Comparison of ENCODE assay signal across 8 cellular contexts in genomic region chr5:98796197-98796972, GRCh38. TPM values are rescaled to one million over a fixed set of nuclear protein-coding genes. Genes with fewer than 3 reads are reported as not detected.
DNase-seq lines count a peak whose midpoint lies in the region; ATAC-seq, FAIRE-seq and TF ChIP-seq lines count a peak whose summit lies in the region.

No MANE protein-coding gene starts in this region.

- peak; percentile 58 for DNase-seq in G401 (ENCODE audit: low spot score)
- peak; percentile 58 for DNase-seq in HEK293T (ENCODE audit: extremely low spot score)
- peak; percentile 44 for DNase-seq in MM.1S
- DNase-seq in activated CD4-positive, alpha-beta T cell treated with anti-CD3 and anti-CD28 coated beads for 4 hours = peak; percentile 27 to 75
- peak; percentile 67 for DNase-seq in endothelial cell (ENCODE audit: low spot score)
- peak; percentile 54 for DNase-seq in naive B cell
- peak; percentile 59 for DNase-seq in urothelium cell line (ENCODE audit: low spot score)

- H3K4me1 Mint-ChIP-seq in endothelial cell (ENCODE audit: unreplicated experiment) = peaks cover 20% of the 10 kb centered on the region
- H3K4me1 Mint-ChIP-seq in naive B cell = peaks cover 0 to 6% (median under 1%) of the 10 kb centered on the region in 3 donors

- no peak overlapping the region for H3K4me2 ChIP-seq in MM.1S (ENCODE audit: low read depth, low read length)

- peak; percentile 37 to 72 for ATAC-seq in naive B cell (ENCODE audit: low read depth in 2 of 2)

- no peak overlapping the region for H3K4me3 ChIP-seq in MM.1S (ENCODE audit: low read length)

- TF ChIP-seq CTCF in MM.1S (IDR thresholded peaks at IDR 0.05; ENCODE audit: low read length) (peak; percentile 78), endothelial cell (IDR thresholded peaks at IDR 0.05; ENCODE audit: unreplicated experiment) (peak; percentile 61)

- H3K79me2 ChIP-seq in MM.1S (ENCODE audit: low read length) = no peaks in the 10 kb centered on the region

- no peaks in the 10 kb centered on the region for H3K36me3 ChIP-seq in MM.1S (replicated peaks; ENCODE audit: insufficient read depth, low read length)

- H3K4me1 ChIP-seq in MM.1S (ENCODE audit: low read length) = no peaks in the 10 kb centered on the region

- CTCF ChIA-PET in HEK293T (lab: Yijun Ruan, JAX) = interaction anchor here (0.6 to 4.6 kb wide), 16 partner anchors 8 to 1707 kb away, joined by 3 to 56 read pairs (median 3); no protein-coding TSS in a partner anchor

- H3K9me3 Mint-ChIP-seq in endothelial cell (ENCODE audit: unreplicated experiment) (no peaks in the 10 kb centered on the region), naive B cell (no peaks in the 10 kb centered on the region)

- H3K27me3 Mint-ChIP-seq in endothelial cell (ENCODE audit: unreplicated experiment) = peaks cover 1% of the 10 kb centered on the region
- H3K27me3 Mint-ChIP-seq in naive B cell = peaks cover 0 to 2% (median 0%) of the 10 kb centered on the region in 3 donors

- H3K27ac Mint-ChIP-seq in endothelial cell (ENCODE audit: unreplicated experiment) (no peak overlapping the region), naive B cell (no peak overlapping the region)

- H2AFZ ChIP-seq in MM.1S (ENCODE audit: low read length) = no peak overlapping the region

- H3K9me2 ChIP-seq in MM.1S (replicated peaks; ENCODE audit: insufficient read depth, low read length) = no peaks in the 10 kb centered on the region

- FAIRE-seq in A204.1 (lab: Jason Lieb, UNC) = peak; percentile 74
- FAIRE-seq in urothelium cell line (lab: Jason Lieb, UNC) = no peak

- no peaks in the 10 kb centered on the region for H3F3A ChIP-seq in MM.1S (ENCODE audit: insufficient read depth, low read length)

- no peaks in the 10 kb centered on the region for H4K20me1 ChIP-seq in MM.1S (ENCODE audit: insufficient read depth, low read length)

- H3K27me3 ChIP-seq in MM.1S (replicated peaks; ENCODE audit: insufficient read depth, low read length) = no peaks in the 10 kb centered on the region

- H3K36me3 Mint-ChIP-seq in endothelial cell (ENCODE audit: low read depth, unreplicated experiment) (peaks cover 11% of the 10 kb centered on the region), naive B cell (peaks cover 6 to 8% of the 10 kb centered on the region in 2 donors)

- H3K9me3 ChIP-seq in MM.1S (replicated peaks; ENCODE audit: insufficient read depth, low read length) = no peaks in the 10 kb centered on the region

- H3K4me3 Mint-ChIP-seq in endothelial cell (ENCODE audit: unreplicated experiment) (no peak overlapping the region), naive B cell (no peak overlapping the region)

- in situ Hi-C loops in G401 (cut with HindIII; ENCODE audit: low sequenced_read_pairs) = no loop called here

- no peak overlapping the region for H3K9ac ChIP-seq in MM.1S (ENCODE audit: low read length)

- no peak overlapping the region for H3K27ac ChIP-seq in MM.1S (ENCODE audit: low read length)

- POLR2A ChIA-PET in HEK293T (lab: Yijun Ruan, JAX) = interaction anchor here (1.0 to 1.8 kb wide), 2 partner anchors 22 to 27 kb away, joined by 3 to 7 read pairs; no protein-coding TSS in a partner anchor

TF ChIP-seq in HEK293T, 16 proteins besides CTCF, POLR2A, EP300 and RAD21:
- TF ChIP-seq NFRKB (IDR thresholded peaks at IDR 0.05) (no peak), FOXM1 (IDR thresholded peaks at IDR 0.05; ENCODE audit: borderline replicate concordance) (no peak), BHLHE40 (IDR thresholded peaks at IDR 0.05; ENCODE audit: borderline replicate concordance) (no peak), ARNT (IDR thresholded peaks at IDR 0.05) (no peak), FOXA1 (IDR thresholded peaks at IDR 0.05) (no peak), ELF4 (IDR thresholded peaks at IDR 0.05) (no peak), HDGF (IDR thresholded peaks at IDR 0.05; ENCODE audit: borderline replicate concordance) (no peak)

RNA-seq across cellular contexts. Expression of gene RGMB, which starts 22.9 kb away (rescaled TPM):
- total RNA-seq in G401 (2014; rRNA removed; shearing (Covaris generic)) = 0.49 and 1.2 TPM in 2 replicates
- total RNA-seq in endothelial cell (ENCODE audit: unreplicated experiment) = 24.5 TPM
- 1 to 10 TPM; 3.8 to 8.6 (median 4.6) TPM for polyA plus RNA-seq in naive B cell (ENCODE audit: low read depth in 6 of 6)

Comparison
In these comparisons a context has a peak if more than half of its experiments do, and no peak if none do; other contexts are left out.
1. RNA of gene RGMB, which starts 22.9 kb away (total RNA-seq): 24.5 TPM in endothelial cell (single experiment); 0.49 to 1.2 TPM in G401; every median in the first group is over 10 times any median in the second.
2. Peak in every context shown above with its lines, with median percentiles within 50 percentile points of each other: DNase-seq.